1 cellular context compared by ENCODE assay signal in the genomic region with DNA sequence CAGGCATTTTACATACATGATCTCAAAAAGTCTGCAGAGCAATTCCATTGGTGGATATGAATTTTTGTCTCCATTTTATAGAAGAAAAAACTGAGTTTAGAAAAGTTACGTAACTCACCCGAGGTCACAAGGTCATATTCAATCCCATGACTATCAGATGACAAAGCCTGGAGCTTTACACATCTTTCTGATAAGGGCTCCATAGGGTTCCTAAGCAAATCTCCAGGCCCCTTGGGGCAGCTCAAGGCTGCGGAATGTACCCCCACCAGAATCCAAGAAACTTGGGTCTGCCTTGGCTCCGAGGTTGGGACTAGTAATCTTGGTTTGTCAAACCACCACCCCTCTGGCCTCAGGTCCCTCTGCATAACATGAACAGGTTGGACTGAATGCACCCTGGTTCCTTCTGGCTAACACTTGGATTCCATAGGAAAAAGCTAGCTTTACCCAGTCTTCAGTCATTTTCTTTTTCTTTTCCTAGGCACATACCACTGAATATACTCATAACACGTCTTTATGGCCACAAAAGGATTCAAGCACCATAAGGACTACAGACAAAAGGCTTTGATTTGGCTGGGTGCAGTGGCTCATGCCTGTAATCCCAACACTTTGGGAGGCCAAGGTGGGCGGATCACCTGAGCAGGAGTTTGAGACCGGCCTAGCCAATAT.
TF ChIP-seq lines count a peak whose summit lies in the region.

No MANE protein-coding gene starts in this region.

TF ChIP-seq in GM23338, 12 proteins besides CTCF, POLR2A, EP300 and RAD21:
- TF ChIP-seq, protein P1, sequence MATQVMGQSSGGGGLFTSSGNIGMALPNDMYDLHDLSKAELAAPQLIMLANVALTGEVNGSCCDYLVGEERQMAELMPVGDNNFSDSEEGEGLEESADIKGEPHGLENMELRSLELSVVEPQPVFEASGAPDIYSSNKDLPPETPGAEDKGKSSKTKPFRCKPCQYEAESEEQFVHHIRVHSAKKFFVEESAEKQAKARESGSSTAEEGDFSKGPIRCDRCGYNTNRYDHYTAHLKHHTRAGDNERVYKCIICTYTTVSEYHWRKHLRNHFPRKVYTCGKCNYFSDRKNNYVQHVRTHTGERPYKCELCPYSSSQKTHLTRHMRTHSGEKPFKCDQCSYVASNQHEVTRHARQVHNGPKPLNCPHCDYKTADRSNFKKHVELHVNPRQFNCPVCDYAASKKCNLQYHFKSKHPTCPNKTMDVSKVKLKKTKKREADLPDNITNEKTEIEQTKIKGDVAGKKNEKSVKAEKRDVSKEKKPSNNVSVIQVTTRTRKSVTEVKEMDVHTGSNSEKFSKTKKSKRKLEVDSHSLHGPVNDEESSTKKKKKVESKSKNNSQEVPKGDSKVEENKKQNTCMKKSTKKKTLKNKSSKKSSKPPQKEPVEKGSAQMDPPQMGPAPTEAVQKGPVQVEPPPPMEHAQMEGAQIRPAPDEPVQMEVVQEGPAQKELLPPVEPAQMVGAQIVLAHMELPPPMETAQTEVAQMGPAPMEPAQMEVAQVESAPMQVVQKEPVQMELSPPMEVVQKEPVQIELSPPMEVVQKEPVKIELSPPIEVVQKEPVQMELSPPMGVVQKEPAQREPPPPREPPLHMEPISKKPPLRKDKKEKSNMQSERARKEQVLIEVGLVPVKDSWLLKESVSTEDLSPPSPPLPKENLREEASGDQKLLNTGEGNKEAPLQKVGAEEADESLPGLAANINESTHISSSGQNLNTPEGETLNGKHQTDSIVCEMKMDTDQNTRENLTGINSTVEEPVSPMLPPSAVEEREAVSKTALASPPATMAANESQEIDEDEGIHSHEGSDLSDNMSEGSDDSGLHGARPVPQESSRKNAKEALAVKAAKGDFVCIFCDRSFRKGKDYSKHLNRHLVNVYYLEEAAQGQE (IDR thresholded peaks at IDR 0.05; ENCODE audit: unreplicated experiment) = no peak
- TF ChIP-seq, protein P2, sequence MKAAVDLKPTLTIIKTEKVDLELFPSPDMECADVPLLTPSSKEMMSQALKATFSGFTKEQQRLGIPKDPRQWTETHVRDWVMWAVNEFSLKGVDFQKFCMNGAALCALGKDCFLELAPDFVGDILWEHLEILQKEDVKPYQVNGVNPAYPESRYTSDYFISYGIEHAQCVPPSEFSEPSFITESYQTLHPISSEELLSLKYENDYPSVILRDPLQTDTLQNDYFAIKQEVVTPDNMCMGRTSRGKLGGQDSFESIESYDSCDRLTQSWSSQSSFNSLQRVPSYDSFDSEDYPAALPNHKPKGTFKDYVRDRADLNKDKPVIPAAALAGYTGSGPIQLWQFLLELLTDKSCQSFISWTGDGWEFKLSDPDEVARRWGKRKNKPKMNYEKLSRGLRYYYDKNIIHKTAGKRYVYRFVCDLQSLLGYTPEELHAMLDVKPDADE (IDR thresholded peaks at IDR 0.05) = no peak
- TF ChIP-seq NANOG (IDR thresholded peaks at IDR 0.05; ENCODE audit: borderline replicate concordance) = no peak
- no peak for TF ChIP-seq STAT1 (IDR thresholded peaks at IDR 0.05; ENCODE audit: unreplicated experiment)
- no peak for TF ChIP-seq JUNB (IDR thresholded peaks at IDR 0.05; ENCODE audit: unreplicated experiment)
- TF ChIP-seq POLR2AphosphoS5 (IDR thresholded peaks at IDR 0.05; ENCODE audit: low read depth) = no peak
- TF ChIP-seq, protein P3, sequence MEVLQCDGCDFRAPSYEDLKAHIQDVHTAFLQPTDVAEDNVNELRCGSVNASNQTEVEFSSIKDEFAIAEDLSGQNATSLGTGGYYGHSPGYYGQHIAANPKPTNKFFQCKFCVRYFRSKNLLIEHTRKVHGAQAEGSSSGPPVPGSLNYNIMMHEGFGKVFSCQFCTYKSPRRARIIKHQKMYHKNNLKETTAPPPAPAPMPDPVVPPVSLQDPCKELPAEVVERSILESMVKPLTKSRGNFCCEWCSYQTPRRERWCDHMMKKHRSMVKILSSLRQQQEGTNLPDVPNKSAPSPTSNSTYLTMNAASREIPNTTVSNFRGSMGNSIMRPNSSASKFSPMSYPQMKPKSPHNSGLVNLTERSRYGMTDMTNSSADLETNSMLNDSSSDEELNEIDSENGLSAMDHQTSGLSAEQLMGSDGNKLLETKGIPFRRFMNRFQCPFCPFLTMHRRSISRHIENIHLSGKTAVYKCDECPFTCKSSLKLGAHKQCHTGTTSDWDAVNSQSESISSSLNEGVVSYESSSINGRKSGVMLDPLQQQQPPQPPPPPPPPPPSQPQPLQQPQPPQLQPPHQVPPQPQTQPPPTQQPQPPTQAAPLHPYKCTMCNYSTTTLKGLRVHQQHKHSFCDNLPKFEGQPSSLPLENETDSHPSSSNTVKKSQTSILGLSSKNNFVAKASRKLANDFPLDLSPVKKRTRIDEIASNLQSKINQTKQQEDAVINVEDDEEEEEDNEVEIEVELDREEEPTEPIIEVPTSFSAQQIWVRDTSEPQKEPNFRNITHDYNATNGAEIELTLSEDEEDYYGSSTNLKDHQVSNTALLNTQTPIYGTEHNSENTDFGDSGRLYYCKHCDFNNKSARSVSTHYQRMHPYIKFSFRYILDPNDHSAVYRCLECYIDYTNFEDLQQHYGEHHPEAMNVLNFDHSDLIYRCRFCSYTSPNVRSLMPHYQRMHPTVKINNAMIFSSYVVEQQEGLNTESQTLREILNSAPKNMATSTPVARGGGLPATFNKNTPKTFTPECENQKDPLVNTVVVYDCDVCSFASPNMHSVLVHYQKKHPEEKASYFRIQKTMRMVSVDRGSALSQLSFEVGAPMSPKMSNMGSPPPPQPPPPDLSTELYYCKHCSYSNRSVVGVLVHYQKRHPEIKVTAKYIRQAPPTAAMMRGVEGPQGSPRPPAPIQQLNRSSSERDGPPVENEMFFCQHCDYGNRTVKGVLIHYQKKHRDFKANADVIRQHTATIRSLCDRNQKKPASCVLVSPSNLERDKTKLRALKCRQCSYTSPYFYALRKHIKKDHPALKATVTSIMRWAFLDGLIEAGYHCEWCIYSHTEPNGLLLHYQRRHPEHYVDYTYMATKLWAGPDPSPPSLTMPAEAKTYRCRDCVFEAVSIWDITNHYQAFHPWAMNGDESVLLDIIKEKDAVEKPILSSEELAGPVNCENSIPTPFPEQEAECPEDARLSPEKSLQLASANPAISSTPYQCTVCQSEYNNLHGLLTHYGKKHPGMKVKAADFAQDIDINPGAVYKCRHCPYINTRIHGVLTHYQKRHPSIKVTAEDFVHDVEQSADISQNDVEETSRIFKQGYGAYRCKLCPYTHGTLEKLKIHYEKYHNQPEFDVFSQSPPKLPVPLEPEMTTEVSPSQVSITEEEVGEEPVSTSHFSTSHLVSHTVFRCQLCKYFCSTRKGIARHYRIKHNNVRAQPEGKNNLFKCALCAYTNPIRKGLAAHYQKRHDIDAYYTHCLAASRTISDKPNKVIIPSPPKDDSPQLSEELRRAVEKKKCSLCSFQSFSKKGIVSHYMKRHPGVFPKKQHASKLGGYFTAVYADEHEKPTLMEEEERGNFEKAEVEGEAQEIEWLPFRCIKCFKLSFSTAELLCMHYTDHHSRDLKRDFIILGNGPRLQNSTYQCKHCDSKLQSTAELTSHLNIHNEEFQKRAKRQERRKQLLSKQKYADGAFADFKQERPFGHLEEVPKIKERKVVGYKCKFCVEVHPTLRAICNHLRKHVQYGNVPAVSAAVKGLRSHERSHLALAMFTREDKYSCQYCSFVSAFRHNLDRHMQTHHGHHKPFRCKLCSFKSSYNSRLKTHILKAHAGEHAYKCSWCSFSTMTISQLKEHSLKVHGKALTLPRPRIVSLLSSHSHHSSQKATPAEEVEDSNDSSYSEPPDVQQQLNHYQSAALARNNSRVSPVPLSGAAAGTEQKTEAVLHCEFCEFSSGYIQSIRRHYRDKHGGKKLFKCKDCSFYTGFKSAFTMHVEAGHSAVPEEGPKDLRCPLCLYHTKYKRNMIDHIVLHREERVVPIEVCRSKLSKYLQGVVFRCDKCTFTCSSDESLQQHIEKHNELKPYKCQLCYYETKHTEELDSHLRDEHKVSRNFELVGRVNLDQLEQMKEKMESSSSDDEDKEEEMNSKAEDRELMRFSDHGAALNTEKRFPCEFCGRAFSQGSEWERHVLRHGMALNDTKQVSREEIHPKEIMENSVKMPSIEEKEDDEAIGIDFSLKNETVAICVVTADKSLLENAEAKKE (CRISPR knock-in tag; IDR thresholded peaks at IDR 0.05) = no peak
- TF ChIP-seq ZNF114 (CRISPR knock-in tag; IDR thresholded peaks at IDR 0.05) = no peak
- TF ChIP-seq ZNF331 (CRISPR knock-in tag; IDR thresholded peaks at IDR 0.05; ENCODE audit: low read depth) = no peak
- no peak for TF ChIP-seq CREB1 (CRISPR knock-in tag; IDR thresholded peaks at IDR 0.05; ENCODE audit: low read depth)
- no peak for TF ChIP-seq EZH2phosphoT487 (IDR thresholded peaks at IDR 0.05; ENCODE audit: unreplicated experiment)
- TF ChIP-seq EZH2 (IDR thresholded peaks at IDR 0.05; ENCODE audit: low read depth, unreplicated experiment) = no peak
